Comparison of ENCODE assay signal across 12 cellular contexts in the genomic region with DNA sequence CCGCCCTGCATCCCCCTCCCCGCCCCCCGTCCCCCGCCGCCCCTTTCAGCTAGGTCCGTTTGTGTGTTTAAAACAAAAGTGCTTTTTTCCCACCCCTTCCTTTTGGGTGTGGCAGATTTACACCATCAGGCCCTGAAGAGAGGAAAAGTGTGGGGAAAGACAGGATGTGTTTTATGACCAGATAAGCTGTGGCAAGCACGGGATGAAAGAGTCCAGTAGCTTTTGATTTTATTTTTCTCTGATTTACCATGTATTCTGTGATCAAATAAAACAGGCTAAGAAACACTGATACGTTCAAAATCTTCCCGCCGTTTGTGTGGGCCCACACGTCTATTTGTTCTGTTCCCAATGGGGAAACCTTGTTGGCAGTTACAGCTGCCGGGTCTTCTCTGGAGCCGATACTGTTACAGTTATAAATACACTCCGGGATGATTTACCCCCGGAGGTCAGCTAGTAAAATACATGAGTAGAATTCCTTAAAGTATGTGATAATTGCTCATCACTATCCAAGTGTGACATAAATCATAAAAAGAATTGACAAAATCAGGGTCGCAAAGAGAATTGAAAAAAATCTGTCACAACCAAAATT. TPM values are rescaled to one million over a fixed set of nuclear protein-coding genes. Genes with fewer than 3 reads are reported as not detected.
A peak's percentile ranks its signal among the peaks of the same experiment; 100 is the strongest.
DNase-seq lines count a peak whose midpoint lies in the region; ATAC-seq and TF ChIP-seq lines count a peak whose summit lies in the region.
"Had no signal": no experiment of that assay in that cellular context is flagged by ENCODE, and none has a peak within 500 bp of the region (broad histone marks: within the 10 kb centered on the region; RNA-seq: fewer than 3 reads in every experiment).

No MANE protein-coding gene starts in this region.

- no peaks in the 10 kb centered on the region for H3K36me3 ChIP-seq in psoas muscle (ENCODE audit: insufficient read depth in 1 of 2, low read depth in 1 of 2)

- H3K27me3 ChIP-seq in psoas muscle (ENCODE audit: insufficient read depth in 3 of 3, low read length in 2 of 3): no peaks in the 10 kb centered on the region
- H3K27me3 ChIP-seq: hepatocyte had no signal

- TF ChIP-seq CTCF in fibroblast of mammary gland (conservative IDR thresholded peaks at IDR 0.05; ENCODE audit: control insufficient read depth, insufficient read depth, low read depth, low read length) (no peak), psoas muscle (IDR thresholded peaks at IDR 0.05) (no peak)

- WGBS in psoas muscle, 3 donors: 12 to 15% (median 13%) methylated on average over 16 of the region's 16 CpGs

- H3K4me1 ChIP-seq in psoas muscle: no peaks in the 10 kb centered on the region

- TF ChIP-seq POLR2A in GM18505 (IDR thresholded peaks at IDR 0.05; ENCODE audit: borderline replicate concordance, extremely low read depth, insufficient read depth, insufficient read length): no peak

- peak in 3 of 4 donors; percentile 67 to 72 (median 71) for ATAC-seq in psoas muscle
- ATAC-seq in GM18505 (IDR thresholded peaks at IDR 0.05; ENCODE audit: unreplicated experiment): no peak
- ATAC-seq in HG03280 (IDR thresholded peaks at IDR 0.05; ENCODE audit: unreplicated experiment): no peak

- H3K4me3 ChIP-seq in fibroblast of mammary gland (ENCODE audit: control insufficient read depth, low read depth, low read length): no peak overlapping the region
- no peak overlapping the region for H3K4me3 ChIP-seq in psoas muscle
- H3K4me3 ChIP-seq: hepatocyte had no signal

- peak overlapping the region; percentile 46 for H3K27ac ChIP-seq in psoas muscle
- H3K27ac ChIP-seq: hepatocyte had no signal

- H3K9me3 ChIP-seq in psoas muscle: no peaks in the 10 kb centered on the region

- DNase-seq in GDM1 (lab: John Stamatoyannopoulos, UW) (peak; percentile 33), NCI-H69 (lab: John Stamatoyannopoulos, UW) (peak; percentile 56), fibroblast of mammary gland (ENCODE audit: low read depth) (peak; percentile 14), psoas muscle (no peak), NCI-H1694 (lab: John Stamatoyannopoulos, UW) (no peak)
- DNase-seq in central memory CD4-positive, alpha-beta T cell: no peak
- DNase-seq: NCI-H1436; stimulated activated CD4-positive, alpha-beta T cell treated with anti-CD3 and anti-CD28 coated beads, Interleukin-15, amount 100 ng/mL, for 24 hours; T1000 had no signal

- intact Hi-C loops in psoas muscle (cut with DNase I): no loop called here

RNA-seq across cellular contexts. Expression of gene LRP2BP, which starts 10.8 kb away (rescaled TPM):
- 1 to 10 TPM in 2 of 4 donors, under 1 TPM in 2; 0.80 to 3.0 (median 1.1) TPM for total RNA-seq in psoas muscle
- polyA plus RNA-seq in psoas muscle: 1 to 10 TPM in 1 of 3 donors, under 1 TPM in 2; 0.48 to 1.1 (median 0.59) TPM

RNA-seq across cellular contexts. Expression of gene ANKRD37, which starts 11.7 kb away (rescaled TPM):
- total RNA-seq in psoas muscle: 10 to 100 TPM in 3 of 4 donors, 1 to 10 TPM in 1; 6.9 to 26.6 (median 16.3) TPM
- polyA plus RNA-seq in psoas muscle: 10 to 100 TPM; 17.4 to 31.2 (median 29.6) TPM

RNA-seq across cellular contexts. Expression of gene UFSP2, which starts 40.8 kb away (rescaled TPM):
- total RNA-seq in psoas muscle: 10 to 100 TPM; 32.1 to 45.5 (median 41.4) TPM
- 10 to 100 TPM; 22.5 to 33.8 (median 31.4) TPM for polyA plus RNA-seq in psoas muscle

Comparison
In these comparisons a context has a peak if more than half of its experiments do, and no peak if none do; other contexts are left out.
1. DNase-seq: peak in GDM1 (single experiment), NCI-H69 (single experiment) and fibroblast of mammary gland (single experiment); none in psoas muscle (0 of 2), NCI-H1694 (single experiment) and central memory CD4-positive, alpha-beta T cell (single experiment).
2. ATAC-seq: peak in psoas muscle (3 of 4); none in GM18505 (single experiment) and HG03280 (single experiment).